In the genomic region with DNA sequence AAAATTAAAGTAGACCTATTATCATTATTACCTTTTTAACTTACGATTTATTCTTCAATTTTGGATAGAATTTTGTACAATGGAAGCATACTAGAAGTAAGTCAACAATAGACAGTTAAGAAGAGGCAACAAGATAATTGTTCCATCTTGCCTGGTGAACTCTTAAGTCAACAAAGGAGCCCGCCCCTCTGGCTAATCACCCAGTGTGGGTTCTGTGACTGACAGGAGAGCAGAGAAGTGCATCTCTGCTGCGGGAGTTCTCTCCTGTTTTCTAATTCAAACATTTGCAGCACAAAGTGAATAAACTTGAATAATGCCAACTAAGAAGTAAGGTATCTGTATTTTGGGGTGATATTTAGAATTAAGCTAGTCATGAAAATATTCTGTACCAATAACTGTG, we compare ENCODE assay signal across 27 cellular contexts. TPM values are rescaled to one million over a fixed set of nuclear protein-coding genes. Genes with fewer than 3 reads are reported as not detected.
A peak's percentile ranks its signal among the peaks of the same experiment; 100 is the strongest.
DNase-seq lines count a peak whose midpoint lies in the region; ATAC-seq and TF ChIP-seq lines count a peak whose summit lies in the region.
"Had no signal": no experiment of that assay in that cellular context is flagged by ENCODE, and none has a peak within 500 bp of the region (broad histone marks: within the 10 kb centered on the region; RNA-seq: fewer than 3 reads in every experiment).

No MANE protein-coding gene starts in this region.

- ATAC-seq in left lobe of liver (no peak), GM21390 (IDR thresholded peaks at IDR 0.05; ENCODE audit: unreplicated experiment) (no peak)
- ATAC-seq: esophagus mucosa, gastrocnemius medialis had no signal

- TF ChIP-seq CTCF in hepatocyte (IDR thresholded peaks at IDR 0.05; ENCODE audit: poor library complexity): no peak

- H3K9ac ChIP-seq in stomach smooth muscle (ENCODE audit: low read length in 2 of 2): peak overlapping the region; percentile 86 to 88

- H3K4me1 ChIP-seq in hepatocyte (ENCODE audit: insufficient read depth): peaks cover 11% of the 10 kb centered on the region
- peaks cover 12% of the 10 kb centered on the region for H3K4me1 ChIP-seq in stomach smooth muscle (ENCODE audit: control insufficient read depth, insufficient read depth, low read length)

- peaks cover 63% of the 10 kb centered on the region for H3K79me2 ChIP-seq in hepatocyte

- DNase-seq in NCI-H1105 (lab: John Stamatoyannopoulos, UW) (peak; percentile 59), NCI-H2227 treated with DMSO at 0.1 percent for 48 hours (lab: John Stamatoyannopoulos, UW) (peak; percentile 23), hepatocyte (ENCODE audit: low spot score) (no peak), left lobe of liver (ENCODE audit: low spot score) (no peak), anterior cingulate cortex (lab: John Stamatoyannopoulos, UW) (no peak), T-helper 9 cell (no peak)
- DNase-seq: activated CD4-positive, alpha-beta T cell treated with anti-CD3 and anti-CD28 coated beads, Interleukin-2, amount 50 U/mL, for 4 hours; activated CD8-positive, alpha-beta memory T cell treated with anti-CD3 and anti-CD28 coated beads, Interleukin-2, amount 50 U/mL, for 4 hours; CD4-positive, alpha-beta T cell; effector CD4-positive, alpha-beta T cell; gastrocnemius medialis; HFFc6; NCI-H510A treated with DMSO at 0.1 percent for 48 hours; stimulated activated CD4-positive, alpha-beta T cell treated with anti-CD3 and anti-CD28 coated beads, Interleukin-4, amount 100 ng/mL, for 24 hours; stimulated activated naive CD4-positive, alpha-beta T cell treated with Interleukin-2 at 50 U/mL for 16 hours; WERI-Rb-1 had no signal

- H2AFZ ChIP-seq in hepatocyte: no peak overlapping the region

- H3K9me3 ChIP-seq in hepatocyte (ENCODE audit: low read depth): no peaks in the 10 kb centered on the region
- H3K9me3 ChIP-seq in stomach smooth muscle (ENCODE audit: control insufficient read depth in 2 of 2, low read length in 2 of 2): no peaks in the 10 kb centered on the region
- H3K9me3 ChIP-seq: gastrocnemius medialis, tibial nerve had no signal

- WGBS in hepatocyte (ENCODE audit: low lambda C conversion rate, missing lambda C conversion rate): 34% methylated on average over 3 of the region's 3 CpGs

- H3K36me3 ChIP-seq in hepatocyte (replicated peaks; ENCODE audit: insufficient read depth, low read depth) (no peaks in the 10 kb centered on the region), stomach smooth muscle (ENCODE audit: control insufficient read depth in 2 of 2, insufficient read depth in 2 of 2, low read length in 2 of 2) (no peaks in the 10 kb centered on the region)
- H3K36me3 ChIP-seq: gastrocnemius medialis, tibial nerve, WERI-Rb-1 had no signal

- H3K4me3 ChIP-seq in hepatocyte (no peak overlapping the region), stomach smooth muscle (ENCODE audit: low read length in 2 of 2) (peak overlapping the region; percentile 81 to 99)
- H3K4me3 ChIP-seq: gastrocnemius medialis, SK-N-MC, tibial nerve had no signal

- H3K27me3 ChIP-seq in hepatocyte: peaks cover 52% of the 10 kb centered on the region
- H3K27me3 ChIP-seq in stomach smooth muscle (ENCODE audit: control insufficient read depth in 1 of 2, insufficient read depth in 2 of 2, low read length in 2 of 2): no peaks in the 10 kb centered on the region

- no peaks in the 10 kb centered on the region for H4K20me1 ChIP-seq in hepatocyte (ENCODE audit: insufficient read depth, poor library complexity, severe bottlenecking)

- H3K4me2 ChIP-seq in hepatocyte: peak overlapping the region; percentile 91

- peak overlapping the region; percentile 92 for H3K27ac ChIP-seq in hepatocyte
- H3K27ac ChIP-seq in stomach smooth muscle (ENCODE audit: low read length): peak overlapping the region; percentile 96
- H3K27ac ChIP-seq: gastrocnemius medialis, RWPE1, SK-N-MC, tibial nerve, WERI-Rb-1 had no signal

- no peaks in the 10 kb centered on the region for H3K9me2 ChIP-seq in hepatocyte (replicated peaks; ENCODE audit: insufficient read depth)

RNA-seq across cellular contexts. Expression of a gene that starts 6.7 kb away (rescaled TPM):
- total RNA-seq in hepatocyte (25.0 and 29.1 TPM in 2 replicates), left lobe of liver (not detected)
- polyA plus RNA-seq in hepatocyte: 16.2 and 22.0 TPM in 2 replicates
- total RNA-seq: activated T-helper 2 cell treated with anti-CD3 and anti-CD28 coated beads, Interferon-gamma antibody, Interleukin-2, Interleukin-4, amounts not matched to agents 10 μg/mL and 5 μg/mL and 100 μg/mL, durations not matched to agents 14 hours and 24 hours and 36 hours; CD4-positive, alpha-beta T cell; cerebellum; esophagus mucosa; gastrocnemius medialis; myocyte; osteoblast; T-helper 2 cell treated with Interferon-gamma antibody and Interleukin-4, amounts not matched to agents 100 ng/mL and 5 ng/mL, for 36 hours; tibial nerve had no signal

Comparison
In these comparisons a context has a peak if more than half of its experiments do, and no peak if none do; other contexts are left out.
1. DNase-seq: peak in NCI-H1105 (single experiment) and NCI-H2227 treated with DMSO at 0.1 percent for 48 hours (single experiment); none in hepatocyte (single experiment), left lobe of liver (single experiment), anterior cingulate cortex (0 of 58) and T-helper 9 cell (single experiment).
2. RNA of a gene that starts 6.7 kb away (total RNA-seq): 25.0 to 29.1 TPM in hepatocyte; not detected in left lobe of liver (single experiment); every median in the first group is over 10 times any median in the second.